ENCODE assay signal across 18 cellular contexts in genomic region chr9:37949576-37949975, GRCh38. TPM values are rescaled to one million over a fixed set of nuclear protein-coding genes. Genes with fewer than 3 reads are reported as not detected.
DNase-seq lines count a peak whose midpoint lies in the region; ATAC-seq lines count a peak whose summit lies in the region.
"Had no signal": no experiment of that assay in that cellular context is flagged by ENCODE, and none has a peak within 500 bp of the region (broad histone marks: within the 10 kb centered on the region; RNA-seq: fewer than 3 reads in every experiment).

No MANE protein-coding gene starts in this region.

- no peak overlapping the region for H3K23ac ChIP-seq in neuronal stem cell (ENCODE audit: low read depth, low read length, poor library complexity)

- no peak overlapping the region for H3K4me2 ChIP-seq in neuronal stem cell (ENCODE audit: insufficient read depth, low read length, poor library complexity, severe bottlenecking)

- H3K4me1 ChIP-seq in neuronal stem cell (ENCODE audit: control insufficient read depth in 2 of 2, insufficient read depth in 1 of 2, low read depth in 1 of 2, low read length in 2 of 2) = peaks cover 0 to 12% of the 10 kb centered on the region in 2 donors

- H2BK120ac ChIP-seq in neuronal stem cell (ENCODE audit: low read depth, low read length) = no peak overlapping the region

- peak overlapping the region; percentile 36 for H3K18ac ChIP-seq in neuronal stem cell (ENCODE audit: low read length)

- H3K27ac ChIP-seq in neuronal stem cell (replicated peaks; ENCODE audit: low read length) (no peak overlapping the region), caudate nucleus (ENCODE audit: low read depth, low read length) (no peak overlapping the region)
- H3K27ac ChIP-seq: BLaER1 treated with 17β-estradiol and CSF1 and Interleukin-3, amounts not matched to agents 10 nM and 100 nM; testis had no signal

- no CpG with 5 or more reads among the region's 8 CpGs for WGBS in neuronal stem cell (ENCODE audit: extremely low coverage in 2 of 2, insufficient read length in 2 of 2, insufficient replicate concordance in 1 of 2), 2 donors

- peak overlapping the region; percentile 73 for H2AK5ac ChIP-seq in neuronal stem cell (ENCODE audit: low read depth, low read length)

- H3K79me1 ChIP-seq in neuronal stem cell (ENCODE audit: low read depth, low read length) = no peaks in the 10 kb centered on the region

- no peak overlapping the region for H4K8ac ChIP-seq in neuronal stem cell (ENCODE audit: low read depth, low read length)

- H3K14ac ChIP-seq in neuronal stem cell (ENCODE audit: low read length) = peak overlapping the region; percentile 71

- H2AFZ ChIP-seq in neuronal stem cell (ENCODE audit: low read length) = no peak overlapping the region

- no peak overlapping the region for H3K27ac Mint-ChIP-seq in activated naive CD4-positive, alpha-beta T cell treated with anti-CD3 and anti-CD28 coated beads, Interleukin-2, amount 50 U/mL, for 72 hours
- H3K27ac Mint-ChIP-seq: dendritic cell treated with granulocyte-macrophage colony-stimulating factor and Interleukin-4, amounts not matched to agents 40 ng/mL and 50 ng/mL, for 4 days had no signal

- DNase-seq in Caki2 (ENCODE audit: low read depth) (peak; percentile 38), LHCN-M2 (ENCODE audit: low read depth) (peak; percentile 61), dedifferentiated amniotic fluid mesenchymal stem cell (ENCODE audit: extremely low spot score) (peak; percentile 43), neuronal stem cell (ENCODE audit: low spot score) (no peak), caudate nucleus (lab: John Stamatoyannopoulos, UW) (no peak), T-helper 9 cell (no peak)
- no peak for DNase-seq in activated naive CD4-positive, alpha-beta T cell treated with anti-CD3 and anti-CD28 coated beads, Interleukin-2, amount 50 U/mL, for 72 hours (ENCODE audit: low spot score in 2 of 2)
- DNase-seq: activated CD4-positive, alpha-beta T cell treated with anti-CD3 and anti-CD28 coated beads for 48 hours; activated naive CD4-positive, alpha-beta T cell treated with Interleukin-2 at 50 U/mL for 16 hours; erythroblast; Kasumi-1; NCI-H1436; SIG-M5; stimulated activated CD4-positive, alpha-beta T cell treated with anti-CD3 and anti-CD28 coated beads, Interleukin-4, amount 100 ng/mL, for 24 hours; testis had no signal

- no peak overlapping the region for H2BK15ac ChIP-seq in neuronal stem cell (ENCODE audit: low read length)

- H3K4ac ChIP-seq in neuronal stem cell (ENCODE audit: low read length) = no peak overlapping the region

- H3K9me3 Mint-ChIP-seq in activated naive CD4-positive, alpha-beta T cell treated with anti-CD3 and anti-CD28 coated beads, Interleukin-2, amount 50 U/mL, for 72 hours = peaks cover 0 to 11% of the 10 kb centered on the region in 2 donors
- H3K9me3 Mint-ChIP-seq: dendritic cell treated with granulocyte-macrophage colony-stimulating factor and Interleukin-4, amounts not matched to agents 40 ng/mL and 50 ng/mL, for 4 days had no signal

- no peak overlapping the region for H2BK5ac ChIP-seq in neuronal stem cell (ENCODE audit: low read length)

- H2BK12ac ChIP-seq in neuronal stem cell (ENCODE audit: low read length) = no peak overlapping the region

- ATAC-seq in activated naive CD4-positive, alpha-beta T cell treated with anti-CD3 and anti-CD28 coated beads, Interleukin-2, amount 50 U/mL, for 72 hours = no peak
- no peak for ATAC-seq in HG03025 (IDR thresholded peaks at IDR 0.05; ENCODE audit: low FRiP score, unreplicated experiment)

- no peaks in the 10 kb centered on the region for H3K27me3 ChIP-seq in neuronal stem cell (ENCODE audit: control insufficient read depth in 3 of 3, insufficient read depth in 3 of 3, low read depth in 1 of 3, low read length in 3 of 3)
- H3K27me3 ChIP-seq: testis had no signal

- in situ Hi-C loops in Caki2 (cut with HindIII; ENCODE audit: low pct_unique_long_range_greater_than_20kb, low sequenced_read_pairs) = no loop called here

- no peaks in the 10 kb centered on the region for H3K36me3 ChIP-seq in neuronal stem cell (replicated peaks in 1 of 2; ENCODE audit: control insufficient read depth in 2 of 2, insufficient read depth in 2 of 2, low read length in 2 of 2)

- H3K9me3 ChIP-seq in neuronal stem cell (replicated peaks in 1 of 2; ENCODE audit: control insufficient read depth in 2 of 2, insufficient read depth in 1 of 2, low read depth in 1 of 2, low read length in 2 of 2) = no peaks in the 10 kb centered on the region
- H3K9me3 ChIP-seq: BLaER1 treated with 17β-estradiol and CSF1 and Interleukin-3, amounts not matched to agents 10 nM and 100 nM; testis had no signal

- H3K36me3 Mint-ChIP-seq in activated naive CD4-positive, alpha-beta T cell treated with anti-CD3 and anti-CD28 coated beads, Interleukin-2, amount 50 U/mL, for 72 hours = peaks cover 0 to 19% of the 10 kb centered on the region in 2 donors

- peak overlapping the region in 1 of 2 donors; percentile 42 for H3K4me3 ChIP-seq in neuronal stem cell (ENCODE audit: low read length in 2 of 2)
- H3K4me3 ChIP-seq: BLaER1 treated with 17β-estradiol and CSF1 and Interleukin-3, amounts not matched to agents 10 nM and 100 nM; testis had no signal

- H3K9ac ChIP-seq in neuronal stem cell (ENCODE audit: low read depth, low read length, poor library complexity) = no peak overlapping the region
- H3K9ac ChIP-seq: BLaER1 treated with 17β-estradiol and CSF1 and Interleukin-3, amounts not matched to agents 10 nM and 100 nM had no signal

- H4K91ac ChIP-seq in neuronal stem cell (ENCODE audit: low read depth, low read length, poor library complexity) = no peak overlapping the region

RNA-seq across cellular contexts. Expression of gene SLC25A51, which starts 45.6 kb away (rescaled TPM):
- total RNA-seq in Caki2 (2014; rRNA removed; shearing (Covaris generic); ENCODE audit: low replicate concordance) = 8.8 and 22.9 TPM in 2 replicates
- 43.2 and 44.7 TPM in 2 replicates for total RNA-seq in LHCN-M2 (2014; rRNA removed)
- polyA plus RNA-seq in LHCN-M2 (2012) = 15.2 TPM
- 16.4 TPM for polyA plus RNA-seq in neuronal stem cell (2013, experiment 1 of 2)
- 16.6 TPM for polyA plus RNA-seq in neuronal stem cell (2013, experiment 2 of 2)
- total RNA-seq in activated naive CD4-positive, alpha-beta T cell treated with anti-CD3 and anti-CD28 coated beads, Interleukin-2, amount 50 U/mL, for 72 hours = 10 to 100 TPM; 20.2 to 24.5 TPM

Comparison
In these comparisons a context has a peak if more than half of its experiments do, and no peak if none do; other contexts are left out.
1. DNase-seq: peak in Caki2 (single experiment), LHCN-M2 (single experiment) and dedifferentiated amniotic fluid mesenchymal stem cell (single experiment); none in neuronal stem cell (single experiment), caudate nucleus (0 of 61), activated naive CD4-positive, alpha-beta T cell treated with anti-CD3 and anti-CD28 coated beads, Interleukin-2, amount 50 U/mL, for 72 hours (0 of 2) and T-helper 9 cell (single experiment).